In genomic region chr3:28924744-28925360, GRCh38 we compare ENCODE assay signal across 24 cellular contexts.
DNase-seq lines count a peak whose midpoint lies in the region; ATAC-seq and TF ChIP-seq lines count a peak whose summit lies in the region.
"Had no signal": no experiment of that assay in that cellular context is flagged by ENCODE, and none has a peak within 500 bp of the region (broad histone marks: within the 10 kb centered on the region; RNA-seq: fewer than 3 reads in every experiment).

No MANE protein-coding gene starts in this region.

- H3K36me3 Mint-ChIP-seq in neural progenitor cell = no peaks in the 10 kb centered on the region
- H3K36me3 Mint-ChIP-seq: activated CD8-positive, alpha-beta memory T cell treated with anti-CD3 and anti-CD28 coated beads, Interleukin-2, amount 10 ng/mL, durations not matched to agents 7 days and 5 days; brain; natural killer cell had no signal

- no peaks in the 10 kb centered on the region for H3K79me2 ChIP-seq in neural progenitor cell (ENCODE audit: low read depth)

- H3K9me3 Mint-ChIP-seq in neural progenitor cell = no peaks in the 10 kb centered on the region
- H3K9me3 Mint-ChIP-seq: activated naive CD4-positive, alpha-beta T cell treated with anti-CD3 and anti-CD28 coated beads for 36 hours; brain had no signal

- peak; percentile 36 for DNase-seq in AG10803 (ENCODE audit: low read depth)
- peak; percentile 11 for DNase-seq in H4 (ENCODE audit: low spot score)
- DNase-seq in foreskin keratinocyte = no peak
- no peak for DNase-seq in neural progenitor cell (ENCODE audit: low spot score)
- DNase-seq: activated CD8-positive, alpha-beta memory T cell treated with anti-CD3 and anti-CD28 coated beads, Interleukin-2, amount 10 ng/mL, durations not matched to agents 7 days and 5 days; activated naive CD4-positive, alpha-beta T cell treated with anti-CD3 and anti-CD28 coated beads for 36 hours; DMS153; heart left ventricle; natural killer cell; NCI-H1694 treated with DMSO at 0.1 percent for 48 hours; SHP77; stimulated activated CD4-positive, alpha-beta T cell treated with anti-CD3 and anti-CD28 coated beads, Interleukin-4, amount 100 ng/mL, for 4 hours; T-helper 2 cell; thyroid gland had no signal

- H3K4me1 ChIP-seq in foreskin keratinocyte (peaks cover 5% of the 10 kb centered on the region), neural progenitor cell (no peaks in the 10 kb centered on the region)
- H3K4me1 ChIP-seq: BLaER1 treated with 17β-estradiol and CSF1 and Interleukin-3, amounts not matched to agents 10 nM and 100 nM; heart left ventricle; thyroid gland had no signal

- H3K4me3 Mint-ChIP-seq in neural progenitor cell = no peak overlapping the region
- H3K4me3 Mint-ChIP-seq: activated CD8-positive, alpha-beta memory T cell treated with anti-CD3 and anti-CD28 coated beads, Interleukin-2, amount 10 ng/mL, durations not matched to agents 7 days and 5 days; activated naive CD4-positive, alpha-beta T cell treated with anti-CD3 and anti-CD28 coated beads for 36 hours; brain; natural killer cell had no signal

- no peak overlapping the region for H3K27ac Mint-ChIP-seq in neural progenitor cell
- H3K27ac Mint-ChIP-seq: activated CD8-positive, alpha-beta memory T cell treated with anti-CD3 and anti-CD28 coated beads, Interleukin-2, amount 10 ng/mL, durations not matched to agents 7 days and 5 days; activated naive CD4-positive, alpha-beta T cell treated with anti-CD3 and anti-CD28 coated beads for 36 hours; brain; natural killer cell; progenitor cell of endocrine pancreas had no signal

- H3K27me3 Mint-ChIP-seq in neural progenitor cell (ENCODE audit: insufficient read depth, low read depth) = no peaks in the 10 kb centered on the region
- H3K27me3 Mint-ChIP-seq: activated CD8-positive, alpha-beta memory T cell treated with anti-CD3 and anti-CD28 coated beads, Interleukin-2, amount 10 ng/mL, durations not matched to agents 7 days and 5 days had no signal

- no peaks in the 10 kb centered on the region for H3K9me3 ChIP-seq in neural progenitor cell (ENCODE audit: low read depth)
- H3K9me3 ChIP-seq: BLaER1 treated with 17β-estradiol and CSF1 and Interleukin-3, amounts not matched to agents 10 nM and 100 nM; heart left ventricle; thyroid gland had no signal

- no peak overlapping the region for H2AFZ ChIP-seq in neural progenitor cell (replicated peaks)

- no peak overlapping the region for H3K4me2 ChIP-seq in neural progenitor cell
- H3K4me2 ChIP-seq: BLaER1 treated with 17β-estradiol and CSF1 and Interleukin-3, amounts not matched to agents 10 nM and 100 nM; smooth muscle cell had no signal

- H3K4me3 ChIP-seq in AG10803 (ENCODE audit: low read length) = no peak overlapping the region
- no peak overlapping the region for H3K4me3 ChIP-seq in neural progenitor cell
- H3K4me3 ChIP-seq: BLaER1 treated with 17β-estradiol and CSF1 and Interleukin-3, amounts not matched to agents 10 nM and 100 nM; heart left ventricle; lung; smooth muscle cell; thyroid gland had no signal

- no peaks in the 10 kb centered on the region for H3F3A ChIP-seq in neural progenitor cell (ENCODE audit: low read depth)

- H4K20me1 ChIP-seq in neural progenitor cell (ENCODE audit: low read depth) = no peaks in the 10 kb centered on the region
- H4K20me1 ChIP-seq: BLaER1 treated with 17β-estradiol and CSF1 and Interleukin-3, amounts not matched to agents 10 nM and 100 nM had no signal

- H3K27me3 ChIP-seq in foreskin keratinocyte = no peaks in the 10 kb centered on the region
- H3K27me3 ChIP-seq in neural progenitor cell = no peaks in the 10 kb centered on the region
- H3K27me3 ChIP-seq: BLaER1 treated with 17β-estradiol and CSF1 and Interleukin-3, amounts not matched to agents 10 nM and 100 nM; heart left ventricle; thyroid gland had no signal

- no peaks in the 10 kb centered on the region for H3K36me3 ChIP-seq in neural progenitor cell
- H3K36me3 ChIP-seq: BLaER1 treated with 17β-estradiol and CSF1 and Interleukin-3, amounts not matched to agents 10 nM and 100 nM; heart left ventricle; thyroid gland had no signal

- TF ChIP-seq CTCF in AG10803 (conservative IDR thresholded peaks at IDR 0.05; ENCODE audit: low read length) (no peak), foreskin keratinocyte (conservative IDR thresholded peaks at IDR 0.05) (no peak), neural progenitor cell (IDR thresholded peaks at IDR 0.05) (no peak)

- H3K4me1 Mint-ChIP-seq in neural progenitor cell = no peaks in the 10 kb centered on the region
- H3K4me1 Mint-ChIP-seq: activated CD8-positive, alpha-beta memory T cell treated with anti-CD3 and anti-CD28 coated beads, Interleukin-2, amount 10 ng/mL, durations not matched to agents 7 days and 5 days; brain; natural killer cell had no signal

- no peak overlapping the region for H3K9ac ChIP-seq in neural progenitor cell
- H3K9ac ChIP-seq: BLaER1 treated with 17β-estradiol and CSF1 and Interleukin-3, amounts not matched to agents 10 nM and 100 nM had no signal

- ATAC-seq in SK-N-SH treated with all-trans-retinoic acid at 6 μM for 48 hours = peak; percentile 20; the same call in 1 of the 3 replicates
- peak; percentile 35 for ATAC-seq in foreskin keratinocyte
- ATAC-seq in HG03460 (IDR thresholded peaks at IDR 0.05; ENCODE audit: unreplicated experiment) = no peak
- no peak for ATAC-seq in HG02642 (IDR thresholded peaks at IDR 0.05; ENCODE audit: poor library complexity, unreplicated experiment)
- no peak for ATAC-seq in HG03097 (IDR thresholded peaks at IDR 0.05; ENCODE audit: low FRiP score, unreplicated experiment)
- ATAC-seq: activated CD8-positive, alpha-beta memory T cell treated with anti-CD3 and anti-CD28 coated beads, Interleukin-2, amount 10 ng/mL, durations not matched to agents 7 days and 5 days; heart left ventricle; HepG2; natural killer cell had no signal

- no peak overlapping the region for H3K27ac ChIP-seq in foreskin keratinocyte
- H3K27ac ChIP-seq in neural progenitor cell = no peak overlapping the region
- H3K27ac ChIP-seq: BLaER1 treated with 17β-estradiol and CSF1 and Interleukin-3, amounts not matched to agents 10 nM and 100 nM; heart left ventricle; thyroid gland had no signal

TF ChIP-seq in SK-N-SH treated with all-trans-retinoic acid at 6 μM for 48 hours, 23 proteins besides CTCF, POLR2A, EP300 and RAD21:
- TF ChIP-seq TSHZ2 (CRISPR knock-in tag; IDR thresholded peaks at IDR 0.05) (no peak), CSDC2 (CRISPR knock-in tag; IDR thresholded peaks at IDR 0.05) (no peak), CSRNP3 (CRISPR knock-in tag; IDR thresholded peaks at IDR 0.05) (no peak), BACH2 (CRISPR knock-in tag; IDR thresholded peaks at IDR 0.05; ENCODE audit: borderline replicate concordance) (no peak), POU6F1 (CRISPR knock-in tag; IDR thresholded peaks at IDR 0.05; ENCODE audit: borderline replicate concordance, low read depth) (no peak), TOX (CRISPR knock-in tag; IDR thresholded peaks at IDR 0.05; ENCODE audit: borderline replicate concordance) (no peak), PPARA (CRISPR knock-in tag; IDR thresholded peaks at IDR 0.05; ENCODE audit: borderline replicate concordance) (no peak), ZFP30 (CRISPR knock-in tag; IDR thresholded peaks at IDR 0.05) (no peak), ARNTL (CRISPR knock-in tag; IDR thresholded peaks at IDR 0.05; ENCODE audit: borderline replicate concordance, low read depth) (no peak)

Comparison
In these comparisons a context has a peak if more than half of its experiments do, and no peak if none do; other contexts are left out.
1. DNase-seq: peak in AG10803 (single experiment) and H4 (single experiment); none in foreskin keratinocyte (0 of 2) and neural progenitor cell (single experiment).
2. ATAC-seq: peak in SK-N-SH treated with all-trans-retinoic acid at 6 μM for 48 hours (single experiment) and foreskin keratinocyte (single experiment); none in HG03460 (single experiment), HG02642 (single experiment) and HG03097 (single experiment).